17 cellular contexts compared by ENCODE assay signal in the genomic region with DNA sequence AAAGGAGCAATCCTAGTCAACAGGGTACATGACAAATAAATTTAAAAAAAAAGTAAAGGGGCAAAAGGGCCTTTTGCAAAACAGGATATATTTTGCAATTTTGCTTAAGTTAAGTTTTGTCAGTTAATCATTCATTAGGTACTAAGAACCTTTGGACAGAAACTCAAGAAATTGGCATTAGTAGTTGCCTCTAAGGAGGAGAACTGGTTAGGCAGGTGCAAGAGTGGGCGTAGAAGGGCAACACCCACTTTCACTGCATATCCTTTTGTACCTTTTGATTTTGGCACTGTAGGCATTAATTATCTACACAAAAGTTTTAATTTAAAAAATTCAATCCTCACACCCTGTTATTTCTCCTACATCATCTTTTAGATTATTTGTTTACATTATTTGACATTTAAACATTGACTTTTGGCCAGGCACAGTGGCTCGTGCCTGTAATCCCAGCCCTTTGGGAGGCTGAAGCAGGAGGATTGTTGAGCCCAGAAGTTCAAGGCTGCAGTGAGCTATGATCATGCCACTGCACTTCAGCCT. TPM values are rescaled to one million over a fixed set of nuclear protein-coding genes. Genes with fewer than 3 reads are reported as not detected.
DNase-seq lines count a peak whose midpoint lies in the region; ATAC-seq, FAIRE-seq and TF ChIP-seq lines count a peak whose summit lies in the region.
"Had no signal": no experiment of that assay in that cellular context is flagged by ENCODE, and none has a peak within 500 bp of the region (broad histone marks: within the 10 kb centered on the region; RNA-seq: fewer than 3 reads in every experiment).

No MANE protein-coding gene starts in this region.

- H3K27me3 Mint-ChIP-seq in brain: peaks cover 9% of the 10 kb centered on the region

- ATAC-seq in SK-N-SH treated with all-trans-retinoic acid at 6 μM for 48 hours: no peak
- peak; percentile 42 to 75 (median 51) for ATAC-seq in right lobe of liver
- no peak for ATAC-seq in GM18520 (IDR thresholded peaks at IDR 0.05; ENCODE audit: unreplicated experiment)
- ATAC-seq: CD8-positive, alpha-beta T cell had no signal

- intact Hi-C loops in right lobe of liver (cut with DNase I): no loop called here

- no peak for TF ChIP-seq EP300 in SK-N-SH (IDR thresholded peaks at IDR 0.05; ENCODE audit: borderline replicate concordance in 1 of 2, low read depth in 1 of 2, low read length in 1 of 2)

- peak overlapping the region in 3 of 5 experiments; percentile 13 to 53 (median 23) for H3K4me3 Mint-ChIP-seq in brain
- H3K4me3 Mint-ChIP-seq: activated naive CD8-positive, alpha-beta T cell treated with anti-CD3 and anti-CD28 coated beads for 36 hours; CD8-positive, alpha-beta T cell had no signal

- no peak overlapping the region; the same call in 1 of the 2 replicates for H2AFZ ChIP-seq in SK-N-SH (ENCODE audit: low read depth)

- peaks cover 4% of the 10 kb centered on the region; the same call in 1 of the 2 replicates for H4K20me1 ChIP-seq in SK-N-SH (ENCODE audit: insufficient read depth)

- H3K36me3 Mint-ChIP-seq in brain: peaks cover 4% of the 10 kb centered on the region
- H3K36me3 Mint-ChIP-seq: activated naive CD8-positive, alpha-beta T cell treated with anti-CD3 and anti-CD28 coated beads for 36 hours; CD8-positive, alpha-beta T cell had no signal

- peaks cover 3% of the 10 kb centered on the region for H3F3A ChIP-seq in SK-N-SH (replicated peaks; ENCODE audit: insufficient read depth)

- no peak for TF ChIP-seq RAD21 in SK-N-SH (IDR thresholded peaks at IDR 0.05; ENCODE audit: low read length)

- H3K9me2 ChIP-seq in SK-N-SH: no peaks in the 10 kb centered on the region

- H3K36me3 ChIP-seq in SK-N-SH (replicated peaks in 1 of 2; ENCODE audit: control insufficient read depth in 1 of 2, insufficient read depth in 2 of 2, low read length in 1 of 2) (peaks cover 0 to 4% of the 10 kb centered on the region in 2 experiments), right lobe of liver (no peaks in the 10 kb centered on the region)

- H3K4me2 ChIP-seq in SK-N-SH: peak overlapping the region; percentile 88

- POLR2A ChIA-PET in SK-N-SH (lab: Yijun Ruan, JAX): no interaction called here

- CTCF ChIA-PET in SK-N-SH (lab: Yijun Ruan, JAX): interaction anchor here (3.6 to 8.8 kb wide), 2 partner anchors 152 kb away, joined by 23 to 69 read pairs; no protein-coding TSS in a partner anchor

- TF ChIP-seq CTCF in SK-N-SH (IDR thresholded peaks at IDR 0.05): no peak
- no peak for TF ChIP-seq CTCF in brain (conservative IDR thresholded peaks at IDR 0.05)
- TF ChIP-seq CTCF in right lobe of liver (IDR thresholded peaks at IDR 0.05): no peak

- H3K9me3 ChIP-seq in SK-N-SH (no peaks in the 10 kb centered on the region), right lobe of liver (no peaks in the 10 kb centered on the region)

- H3K9ac ChIP-seq in SK-N-SH: no peak overlapping the region

- WGBS in SK-N-SH (ENCODE audit: low lambda C conversion rate): 89% methylated on average over 2 of the region's 2 CpGs
- 24% methylated on average over 2 of the region's 2 CpGs for WGBS in right lobe of liver (ENCODE audit: insufficient coverage, low coverage, low lambda C conversion rate, missing lambda C conversion rate)

- H3K27me3 ChIP-seq in SK-N-SH (ENCODE audit: insufficient read depth) (no peaks in the 10 kb centered on the region), right lobe of liver (no peaks in the 10 kb centered on the region)

- H3K4me1 Mint-ChIP-seq in brain: peaks cover 65% of the 10 kb centered on the region

- H3K4me3 ChIP-seq in SK-N-SH (ENCODE audit: low read depth in 2 of 2, low read length in 1 of 2) (no peak overlapping the region), right lobe of liver (no peak overlapping the region)

- peak overlapping the region; percentile 88 to 97; a peak in 3 of 4 replicates for H3K27ac ChIP-seq in SK-N-SH (ENCODE audit: low read depth in 2 of 2, low read length in 1 of 2)
- H3K27ac ChIP-seq in right lobe of liver: peak overlapping the region; percentile 3 to 71 (median 71)

- H3K9me3 Mint-ChIP-seq in brain: no peaks in the 10 kb centered on the region
- H3K9me3 Mint-ChIP-seq: CD8-positive, alpha-beta T cell had no signal

- TF ChIP-seq POLR2A in right lobe of liver (IDR thresholded peaks at IDR 0.05) (no peak), GM12891 (IDR thresholded peaks at IDR 0.05; ENCODE audit: low read depth, low read length) (no peak)

- peak overlapping the region in 2 of 5 experiments; percentile 10 to 85 for H3K27ac Mint-ChIP-seq in brain
- H3K27ac Mint-ChIP-seq: activated naive CD8-positive, alpha-beta T cell treated with anti-CD3 and anti-CD28 coated beads for 36 hours; CD8-positive, alpha-beta T cell had no signal

- H3K79me2 ChIP-seq in SK-N-SH (ENCODE audit: insufficient read depth): peaks cover 100% of the 10 kb centered on the region

- no peak for FAIRE-seq in GM12891 (lab: Jason Lieb, UNC)

- H3K4me1 ChIP-seq in SK-N-SH (ENCODE audit: control insufficient read depth in 1 of 2, insufficient read depth in 2 of 2, low read depth in 1 of 2, low read length in 1 of 2): peaks cover 34 to 57% of the 10 kb centered on the region in 2 experiments
- H3K4me1 ChIP-seq in right lobe of liver: peaks cover 0 to 49% (median 23%) of the 10 kb centered on the region in 4 donors

- DNase-seq in SK-N-SH: no peak
- DNase-seq in right lobe of liver: peak in 1 of 3 donors; percentile 59
- no peak for DNase-seq in GM12891 (ENCODE audit: insufficient read length, low spot score)
- no peak for DNase-seq in GM03348 (ENCODE audit: low spot score)
- no peak for DNase-seq in glomerular visceral epithelial cell (ENCODE audit: extremely low spot score)
- DNase-seq: activated CD4-positive, CD25-positive, alpha-beta regulatory T cell; activated CD8-positive, alpha-beta memory T cell treated with anti-CD3 and anti-CD28 coated beads, Interleukin-2, amount 50 U/mL, for 48 hours; activated naive CD8-positive, alpha-beta T cell treated with anti-CD3 and anti-CD28 coated beads for 36 hours; CD8-positive, alpha-beta T cell; cerebellar nuclear complex; Kasumi-1; NCI-H2171; OCI-M1; stimulated activated naive CD4-positive, alpha-beta T cell treated with Interleukin-2 at 50 U/mL for 16 hours had no signal

TF ChIP-seq in SK-N-SH, 30 proteins besides CTCF, POLR2A, EP300 and RAD21:
- no peak for TF ChIP-seq MAX (IDR thresholded peaks at IDR 0.05; ENCODE audit: low read depth)
- no peak for TF ChIP-seq CHD2 (IDR thresholded peaks at IDR 0.05; ENCODE audit: low read length, partially characterized antibody)
- TF ChIP-seq GABPA (IDR thresholded peaks at IDR 0.05; ENCODE audit: low read depth): no peak
- no peak for TF ChIP-seq YY1 (IDR thresholded peaks at IDR 0.05; ENCODE audit: low read depth)
- no peak for TF ChIP-seq GATA2 (CRISPR knock-in tag; IDR thresholded peaks at IDR 0.05)

TF ChIP-seq in SK-N-SH treated with all-trans-retinoic acid at 6 μM for 48 hours, 23 proteins besides CTCF, POLR2A, EP300 and RAD21:
- TF ChIP-seq CSDC2 (CRISPR knock-in tag; IDR thresholded peaks at IDR 0.05) (no peak), ZNF70 (CRISPR knock-in tag; IDR thresholded peaks at IDR 0.05) (no peak), ZFP3 (CRISPR knock-in tag; IDR thresholded peaks at IDR 0.05) (no peak), CREB5 (CRISPR knock-in tag; IDR thresholded peaks at IDR 0.05; ENCODE audit: low read depth) (no peak), ESRRG (CRISPR knock-in tag; IDR thresholded peaks at IDR 0.05) (no peak), PPARA (CRISPR knock-in tag; IDR thresholded peaks at IDR 0.05; ENCODE audit: borderline replicate concordance) (no peak), TOX (CRISPR knock-in tag; IDR thresholded peaks at IDR 0.05; ENCODE audit: borderline replicate concordance) (no peak)

TF ChIP-seq in GM12891, 5 proteins besides CTCF, POLR2A, EP300 and RAD21:
- TF ChIP-seq TAF1 (IDR thresholded peaks at IDR 0.05; ENCODE audit: low read depth, low read length): no peak
- no peak for TF ChIP-seq POLR2AphosphoS5 (IDR thresholded peaks at IDR 0.05; ENCODE audit: low read depth, low read length)
- no peak for TF ChIP-seq PAX5 (IDR thresholded peaks at IDR 0.05; ENCODE audit: insufficient read depth, low read length, severe bottlenecking)
- no peak for TF ChIP-seq POU2F2 (IDR thresholded peaks at IDR 0.05; ENCODE audit: low read depth, low read length)
- no peak for TF ChIP-seq SPI1 (IDR thresholded peaks at IDR 0.05; ENCODE audit: low read depth, low read length)
TF ChIP-seq in GM12891: peak in this region for 0.

RNA-seq across cellular contexts. Expression of gene DDAH1, which starts 4.3 kb away (rescaled TPM):
- polyA plus RNA-seq in SK-N-SH (2012; rRNA removed) (64.3 and 80.2 TPM in 2 replicates), brain (ENCODE audit: insufficient read depth, low read depth, low replicate concordance) (39.2 TPM)
- polyA plus RNA-seq in SK-N-SH (2012; cell fraction: cytosol; rRNA removed): 71.3 and 82.7 TPM in 2 replicates
- 37.6 and 47.8 TPM in 2 replicates for polyA plus RNA-seq in SK-N-SH (2012; cell fraction: nucleus; rRNA removed)
- total RNA-seq in right lobe of liver: 10 to 100 TPM; 54.9 to 94.9 (median 66.2) TPM
- 0.12 TPM for polyA plus RNA-seq in GM12891 (2012; ENCODE audit: low read depth, missing spikeins)
- total RNA-seq: CD8-positive, alpha-beta T cell had no signal

Comparison
In these comparisons a context has a peak if more than half of its experiments do, and no peak if none do; other contexts are left out.
1. ATAC-seq: peak in right lobe of liver (4 of 4); none in SK-N-SH treated with all-trans-retinoic acid at 6 μM for 48 hours (single experiment) and GM18520 (single experiment).